Comparison of ENCODE assay signal across 8 cellular contexts in genomic region chr11:14520902-14521151, GRCh38. TPM values are rescaled to one million over a fixed set of nuclear protein-coding genes. Genes with fewer than 3 reads are reported as not detected.
A peak's percentile ranks its signal among the peaks of the same experiment; 100 is the strongest.
DNase-seq lines count a peak whose midpoint lies in the region; ATAC-seq, FAIRE-seq and TF ChIP-seq lines count a peak whose summit lies in the region.

No MANE protein-coding gene starts in this region.

- H3K9ac ChIP-seq in keratinocyte (ENCODE audit: control insufficient read depth, extremely low read depth, insufficient read depth, low read length), result peak overlapping the region; percentile 98

- H3K9me1 ChIP-seq in keratinocyte (ENCODE audit: control insufficient read depth, extremely low read depth, insufficient read depth, low read length), result no peaks in the 10 kb centered on the region

- H3K4me2 ChIP-seq in keratinocyte (ENCODE audit: control insufficient read depth, extremely low read depth, insufficient read depth, low read depth, low read length), result peak overlapping the region; percentile 75

- H3K27me3 Mint-ChIP-seq in activated CD8-positive, alpha-beta memory T cell treated with anti-CD3 and anti-CD28 coated beads, Interleukin-2, amount 10 ng/mL, durations not matched to agents 7 days and 5 days, result no peaks in the 10 kb centered on the region
- H3K27me3 Mint-ChIP-seq in activated naive CD8-positive, alpha-beta T cell, result no peaks in the 10 kb centered on the region

- H3K4me3 ChIP-seq in keratinocyte (ENCODE audit: control insufficient read depth in 2 of 3, extremely low read depth in 1 of 3, insufficient read depth in 2 of 3, low read depth in 1 of 3, low read length in 3 of 3) (peak overlapping the region; percentile 68 to 89 (median 77)), thoracic aorta (peak overlapping the region; percentile 85)

- peak overlapping the region; percentile 97 for H3K27ac ChIP-seq in keratinocyte (ENCODE audit: control insufficient read depth, insufficient read depth, low read length)
- peak overlapping the region in 1 of 2 donors; percentile 77 for H3K27ac ChIP-seq in thoracic aorta

- peaks cover 29% of the 10 kb centered on the region for H3K36me3 Mint-ChIP-seq in activated CD8-positive, alpha-beta memory T cell treated with anti-CD3 and anti-CD28 coated beads, Interleukin-2, amount 10 ng/mL, durations not matched to agents 7 days and 5 days
- peaks cover 11% of the 10 kb centered on the region for H3K36me3 Mint-ChIP-seq in activated naive CD8-positive, alpha-beta T cell

- peaks cover 29% of the 10 kb centered on the region for H3K79me2 ChIP-seq in keratinocyte (ENCODE audit: control insufficient read depth, insufficient read depth, low read length)

- peaks cover 31% of the 10 kb centered on the region for H3K4me1 Mint-ChIP-seq in activated CD8-positive, alpha-beta memory T cell treated with anti-CD3 and anti-CD28 coated beads, Interleukin-2, amount 10 ng/mL, durations not matched to agents 7 days and 5 days
- peaks cover 29% of the 10 kb centered on the region for H3K4me1 Mint-ChIP-seq in activated naive CD8-positive, alpha-beta T cell (ENCODE audit: low read depth)

- FAIRE-seq in keratinocyte (lab: Jason Lieb, UNC), result no peak

- no peak for ATAC-seq in activated CD8-positive, alpha-beta memory T cell treated with anti-CD3 and anti-CD28 coated beads, Interleukin-2, amount 10 ng/mL, durations not matched to agents 7 days and 5 days
- ATAC-seq in thoracic aorta (ENCODE audit: insufficient number of reproducible peaks, low FRiP score, low read depth), result no peak

- peak overlapping the region; percentile 90 for H3K4me3 Mint-ChIP-seq in activated CD8-positive, alpha-beta memory T cell treated with anti-CD3 and anti-CD28 coated beads, Interleukin-2, amount 10 ng/mL, durations not matched to agents 7 days and 5 days
- peak overlapping the region; percentile 95 for H3K4me3 Mint-ChIP-seq in activated naive CD8-positive, alpha-beta T cell

- H4K20me1 ChIP-seq in keratinocyte (ENCODE audit: control insufficient read depth, extremely low read depth, insufficient read depth, low read length), result no peaks in the 10 kb centered on the region

- no peaks in the 10 kb centered on the region for H3K9me3 ChIP-seq in keratinocyte (ENCODE audit: control insufficient read depth, low read depth, low read length)
- no peaks in the 10 kb centered on the region for H3K9me3 ChIP-seq in thoracic aorta

- H3K4me1 ChIP-seq in keratinocyte (ENCODE audit: control insufficient read depth, extremely low read depth, insufficient read depth, low read length) (peaks cover 7% of the 10 kb centered on the region), thoracic aorta (ENCODE audit: control insufficient read depth in 1 of 2, low read depth in 2 of 2) (peaks cover 10 to 20% of the 10 kb centered on the region in 2 donors)

- H3K36me3 ChIP-seq in keratinocyte (ENCODE audit: control insufficient read depth in 2 of 2, extremely low read depth in 1 of 2, insufficient read depth in 2 of 2, low read length in 2 of 2), result no peaks in the 10 kb centered on the region
- H3K36me3 ChIP-seq in thoracic aorta, result peaks cover 5% of the 10 kb centered on the region

- no peak for DNase-seq in activated CD8-positive, alpha-beta memory T cell treated with anti-CD3 and anti-CD28 coated beads, Interleukin-2, amount 10 ng/mL, durations not matched to agents 7 days and 5 days
- DNase-seq in activated CD8-positive, alpha-beta memory T cell treated with anti-CD3 and anti-CD28 coated beads for 24 hours, result no peak
- DNase-seq in keratinocyte (ENCODE audit: low read depth, low spot score) (no peak), thoracic aorta (ENCODE audit: low spot score) (no peak), DMS79 treated with DMSO at 0.1 percent for 48 hours (lab: John Stamatoyannopoulos, UW) (no peak), epidermal melanocyte (ENCODE audit: insufficient read length, low spot score) (no peak), retina (no peak)

- CTCF ChIA-PET in activated CD8-positive, alpha-beta memory T cell treated with anti-CD3 and anti-CD28 coated beads, Interleukin-2, amount 10 ng/mL, durations not matched to agents 7 days and 5 days (lab: Charles Lee), result interaction anchor here (0.7 to 2.9 kb wide), 12 partner anchors 11 to 386 kb away, joined by 3 to 26 read pairs (median 4); partner anchors contain the start of gene CYP2R1

- H3K27me3 ChIP-seq in keratinocyte (ENCODE audit: control insufficient read depth, extremely low read depth, insufficient read depth, low read length) (no peaks in the 10 kb centered on the region), thoracic aorta (replicated peaks; ENCODE audit: insufficient read depth) (no peaks in the 10 kb centered on the region)

- H3K27ac Mint-ChIP-seq in activated CD8-positive, alpha-beta memory T cell treated with anti-CD3 and anti-CD28 coated beads, Interleukin-2, amount 10 ng/mL, durations not matched to agents 7 days and 5 days, result peak overlapping the region; percentile 95
- H3K27ac Mint-ChIP-seq in activated naive CD8-positive, alpha-beta T cell, result peak overlapping the region; percentile 98

- peak overlapping the region; percentile 84 for H2AFZ ChIP-seq in keratinocyte (ENCODE audit: control insufficient read depth, low read length)

- dilution Hi-C loops in keratinocyte (cut with MboI; ENCODE audit: extremely low pct_ligation_motif_present, low sequenced_read_pairs), result no loop called here

- no peaks in the 10 kb centered on the region for H3K9me3 Mint-ChIP-seq in activated CD8-positive, alpha-beta memory T cell treated with anti-CD3 and anti-CD28 coated beads, Interleukin-2, amount 10 ng/mL, durations not matched to agents 7 days and 5 days (ENCODE audit: low read depth)
- no peaks in the 10 kb centered on the region for H3K9me3 Mint-ChIP-seq in activated naive CD8-positive, alpha-beta T cell (ENCODE audit: low read depth)

- no peak for TF ChIP-seq CTCF in keratinocyte (optimal IDR thresholded peaks at IDR 0.05 in 1 of 3, IDR thresholded peaks at IDR 0.05 in 1 of 3, conservative IDR thresholded peaks at IDR 0.05 in 1 of 3; ENCODE audit: extremely low read depth in 1 of 3, insufficient read depth in 2 of 3, low read length in 3 of 3)
- no peak for TF ChIP-seq CTCF in thoracic aorta (IDR thresholded peaks at IDR 0.05)

RNA-seq across cellular contexts. Expression of gene PSMA1, which starts 0.6 kb away (rescaled TPM):
- total RNA-seq in activated CD8-positive, alpha-beta memory T cell treated with anti-CD3 and anti-CD28 coated beads, Interleukin-2, amount 10 ng/mL, durations not matched to agents 7 days and 5 days, result 100 to 1,000 TPM; 222 to 268 TPM
- 159 to 293 TPM (median 175 TPM) in 3 replicates for polyA plus RNA-seq in keratinocyte
- polyA plus RNA-seq in keratinocyte (2011; ENCODE audit: low read depth), result 40.2 TPM
- polyA plus RNA-seq in keratinocyte (2011; cell fraction: cytosol; rRNA removed), result 145 and 251 TPM in 2 replicates
- polyA plus RNA-seq in keratinocyte (2011; cell fraction: nucleus; rRNA removed), result 214 and 295 TPM in 2 replicates
- 130 and 175 TPM in 2 replicates for polyA plus RNA-seq in keratinocyte (2012; ENCODE audit: low replicate concordance)
- polyA minus RNA-seq in keratinocyte, result 44.0 to 140 TPM (median 88.9 TPM) in 3 replicates
- polyA minus RNA-seq in keratinocyte (2011; cell fraction: cytosol; rRNA and poly(A)+ RNA removed), result 76.5 TPM
- polyA minus RNA-seq in keratinocyte (2011; cell fraction: nucleus; rRNA and poly(A)+ RNA removed), result 39.8 and 49.3 TPM in 2 replicates
- 10 to 100 TPM; 89.1 to 97.8 TPM for total RNA-seq in thoracic aorta

RNA-seq across cellular contexts. Expression of gene COPB1, which starts 21.2 kb away (rescaled TPM):
- total RNA-seq in activated CD8-positive, alpha-beta memory T cell treated with anti-CD3 and anti-CD28 coated beads, Interleukin-2, amount 10 ng/mL, durations not matched to agents 7 days and 5 days, result 100 to 1,000 TPM in 1 of 2 experiments, 10 to 100 TPM in 1; 74.7 to 106 TPM
- polyA plus RNA-seq in keratinocyte, result 121 to 169 TPM (median 126 TPM) in 3 replicates
- polyA plus RNA-seq in keratinocyte (2011; ENCODE audit: low read depth), result 50.7 TPM
- polyA plus RNA-seq in keratinocyte (2011; cell fraction: cytosol; rRNA removed), result 49.5 and 112 TPM in 2 replicates
- 169 and 215 TPM in 2 replicates for polyA plus RNA-seq in keratinocyte (2011; cell fraction: nucleus; rRNA removed)
- 68.1 and 106 TPM in 2 replicates for polyA plus RNA-seq in keratinocyte (2012; ENCODE audit: low replicate concordance)
- polyA minus RNA-seq in keratinocyte, result 52.8 to 139 TPM (median 82.5 TPM) in 3 replicates
- polyA minus RNA-seq in keratinocyte (2011; cell fraction: cytosol; rRNA and poly(A)+ RNA removed), result 88.4 TPM
- 118 and 194 TPM in 2 replicates for polyA minus RNA-seq in keratinocyte (2011; cell fraction: nucleus; rRNA and poly(A)+ RNA removed)
- 100 to 1,000 TPM in 1 of 2 donors, 10 to 100 TPM in 1; 88.8 to 111 TPM for total RNA-seq in thoracic aorta
